In the genomic region with DNA sequence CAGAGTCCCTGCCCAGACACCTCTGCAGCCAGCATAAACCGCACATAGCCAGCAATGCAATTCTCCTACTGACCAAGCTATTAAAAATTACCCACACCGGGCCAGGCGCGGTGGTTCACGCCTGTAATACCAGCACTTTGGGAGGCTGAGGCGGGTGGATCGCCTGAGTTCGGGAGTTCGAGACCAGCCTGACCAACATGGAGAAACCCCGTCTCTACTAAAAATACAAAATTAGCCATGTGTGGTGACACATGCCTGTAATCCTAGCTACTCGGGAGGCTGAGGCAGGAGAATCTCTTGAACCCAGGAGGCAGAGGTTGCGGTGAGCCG, we compare ENCODE assay signal across 2 cellular contexts.
TF ChIP-seq lines count a peak whose summit lies in the region.

No MANE protein-coding gene starts in this region.

TF ChIP-seq in K562, 482 proteins besides CTCF, POLR2A, EP300 and RAD21:
- TF ChIP-seq KAT7 (CRISPR knock-in tag; IDR thresholded peaks at IDR 0.05; ENCODE audit: borderline replicate concordance) (0 out of 2 replicates have a peak, but pooled peaks have one; percentile 53), NFXL1 (CRISPR knock-in tag; IDR thresholded peaks at IDR 0.05) (0 out of 2 replicates have a peak, but pooled peaks have one; percentile 14)

TF ChIP-seq in liver, 16 proteins besides CTCF, POLR2A, EP300 and RAD21:
- TF ChIP-seq REST (IDR thresholded peaks at IDR 0.05) = peak; percentile 55
- TF ChIP-seq, protein P1, sequence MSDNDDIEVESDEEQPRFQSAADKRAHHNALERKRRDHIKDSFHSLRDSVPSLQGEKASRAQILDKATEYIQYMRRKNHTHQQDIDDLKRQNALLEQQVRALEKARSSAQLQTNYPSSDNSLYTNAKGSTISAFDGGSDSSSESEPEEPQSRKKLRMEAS (IDR thresholded peaks at IDR 0.05) = peak; percentile 64
